In the genomic region with DNA sequence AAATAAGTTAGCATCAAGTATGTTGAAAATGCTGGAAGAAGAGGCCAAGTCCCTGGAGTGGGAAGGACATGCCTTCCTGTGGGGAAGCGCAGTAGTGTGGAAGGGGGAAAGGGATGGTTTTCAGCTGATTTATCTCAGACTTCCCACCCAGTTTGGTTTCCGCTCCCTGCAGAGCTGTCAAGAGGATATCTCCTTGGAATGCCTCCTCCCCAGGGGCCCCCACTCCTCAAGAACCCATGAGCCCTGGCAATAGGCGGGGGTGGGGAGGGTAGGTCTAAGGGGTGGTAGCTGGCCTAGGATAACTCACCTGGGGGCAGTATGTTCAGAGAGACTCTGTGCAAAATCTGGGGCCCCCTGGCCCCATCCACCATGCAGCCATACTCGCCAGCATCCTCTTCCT, we compare ENCODE assay signal across 37 cellular contexts. TPM values are rescaled to one million over a fixed set of nuclear protein-coding genes. Genes with fewer than 3 reads are reported as not detected.
"Had no signal": no experiment of that assay in that cellular context is flagged by ENCODE, and none has a peak within 500 bp of the region (broad histone marks: within the 10 kb centered on the region; RNA-seq: fewer than 3 reads in every experiment).

No MANE protein-coding gene starts in this region.

- H3K9me3 ChIP-seq: esophagus squamous epithelium had no signal

- H3K36me3 ChIP-seq: brain microvascular endothelial cell, esophagus squamous epithelium, WERI-Rb-1 had no signal

- ATAC-seq: activated CD4-positive, CD25-positive, alpha-beta regulatory T cell treated with anti-CD3 and anti-CD28 coated beads, Interleukin-2, amount 50 U/mL, for 24 hours; activated CD8-positive, alpha-beta T cell treated with anti-CD3 and anti-CD28 coated beads for 36 hours; activated T-cell treated with anti-CD3 and anti-CD28 coated beads, Interleukin-2, amount 50 U/mL, for 4 hours; activated T-helper 17 cell treated with anti-CD3 and anti-CD28 coated beads, Interleukin-2, amount 50 U/mL, for 72 hours; T-helper 17 cell had no signal

- H3K27ac Mint-ChIP-seq: activated B cell treated with CpG ODN at 0.5 μM for 24 hours; activated CD8-positive, alpha-beta T cell treated with anti-CD3 and anti-CD28 coated beads for 36 hours; activated naive CD8-positive, alpha-beta T cell; activated T-helper 17 cell treated with anti-CD3 and anti-CD28 coated beads, Interleukin-2, amount 50 U/mL, for 72 hours; dendritic cell treated with granulocyte-macrophage colony-stimulating factor and Interleukin-4, amounts not matched to agents 40 ng/mL and 50 ng/mL, for 4 days; T-helper 17 cell; T-helper 2 cell treated with Interferon-gamma antibody and Interleukin-4, amounts not matched to agents 5 μg/mL and 100 μg/mL, for 36 hours had no signal

- H3K4me3 ChIP-seq: coronary artery, dorsolateral prefrontal cortex, esophagus squamous epithelium had no signal

- H3K27me3 ChIP-seq: brain microvascular endothelial cell, dorsolateral prefrontal cortex had no signal

- H3K4me1 Mint-ChIP-seq: activated B cell treated with CpG ODN at 0.5 μM for 24 hours; activated T-helper 17 cell treated with anti-CD3 and anti-CD28 coated beads, Interleukin-2, amount 50 U/mL, for 72 hours; central memory CD8-positive, alpha-beta T cell had no signal

- H3K27ac ChIP-seq: brain microvascular endothelial cell, coronary artery, dorsolateral prefrontal cortex, epithelial cell of prostate, esophagus squamous epithelium, WERI-Rb-1 had no signal

- H3K9me3 Mint-ChIP-seq: activated B cell treated with CpG ODN at 0.5 μM for 24 hours; activated CD8-positive, alpha-beta T cell treated with anti-CD3 and anti-CD28 coated beads for 36 hours; activated T-cell treated with anti-CD3 and anti-CD28 coated beads, Interleukin-2, amount 50 U/mL, for 4 hours; activated T-helper 17 cell treated with anti-CD3 and anti-CD28 coated beads, Interleukin-2, amount 50 U/mL, for 72 hours; central memory CD8-positive, alpha-beta T cell; dendritic cell treated with granulocyte-macrophage colony-stimulating factor and Interleukin-4, amounts not matched to agents 40 ng/mL and 50 ng/mL, for 4 days; T-helper 2 cell treated with Interferon-gamma antibody and Interleukin-4, amounts not matched to agents 5 μg/mL and 100 μg/mL, for 36 hours had no signal

- DNase-seq: activated B cell treated with CpG ODN at 0.5 μM for 24 hours; activated CD4-positive, alpha-beta T cell treated with anti-CD3 and anti-CD28 coated beads for 48 hours; activated CD4-positive, alpha-beta T cell treated with anti-CD3 and anti-CD28 coated beads, Interleukin-2, amount 50 U/mL, for 1 hour; activated CD4-positive, alpha-beta T cell treated with anti-CD3 and anti-CD28 coated beads, Interleukin-2, amount 50 U/mL, for 48 hours; activated CD8-positive, alpha-beta memory T cell treated with anti-CD3 and anti-CD28 coated beads for 24 hours; activated CD8-positive, alpha-beta T cell treated with anti-CD3 and anti-CD28 coated beads for 36 hours; activated effector memory CD4-positive, alpha-beta T cell treated with Interleukin-2 at 50 U/mL for 16 hours; activated gamma-delta T cell treated with Interleukin-2 at 50 U/mL for 16 hours; activated naive CD4-positive, alpha-beta T cell treated with anti-CD3 and anti-CD28 coated beads, Interleukin-2, amount 50 U/mL, for 16 hours; activated naive CD4-positive, alpha-beta T cell treated with Interleukin-2 at 50 U/mL for 16 hours; activated T-cell treated with anti-CD3 and anti-CD28 coated beads, Interleukin-2, amount 50 U/mL, for 4 hours; amniotic stem cell; anterior cingulate cortex; brain microvascular endothelial cell; dorsolateral prefrontal cortex; effector memory CD4-positive, alpha-beta T cell; esophagus squamous epithelium; glutamatergic neuron; T-helper 1 cell; T-helper 17 cell; T1000; WERI-Rb-1 had no signal

- H3K27me3 Mint-ChIP-seq: activated CD8-positive, alpha-beta T cell treated with anti-CD3 and anti-CD28 coated beads for 36 hours; activated naive CD8-positive, alpha-beta T cell; activated T-helper 17 cell treated with anti-CD3 and anti-CD28 coated beads, Interleukin-2, amount 50 U/mL, for 72 hours had no signal

- H3K4me3 Mint-ChIP-seq: activated B cell treated with CpG ODN at 0.5 μM for 24 hours; activated CD8-positive, alpha-beta T cell treated with anti-CD3 and anti-CD28 coated beads for 36 hours; activated naive CD8-positive, alpha-beta T cell; activated T-cell treated with anti-CD3 and anti-CD28 coated beads, Interleukin-2, amount 50 U/mL, for 4 hours; activated T-helper 17 cell treated with anti-CD3 and anti-CD28 coated beads, Interleukin-2, amount 50 U/mL, for 72 hours; central memory CD8-positive, alpha-beta T cell; dendritic cell treated with granulocyte-macrophage colony-stimulating factor and Interleukin-4, amounts not matched to agents 40 ng/mL and 50 ng/mL, for 4 days; T-helper 17 cell; T-helper 2 cell treated with Interferon-gamma antibody and Interleukin-4, amounts not matched to agents 5 μg/mL and 100 μg/mL, for 36 hours had no signal

RNA-seq across cellular contexts. Expression of a gene that starts 0.7 kb away (rescaled TPM):
- total RNA-seq: activated B cell treated with CpG ODN at 0.5 μM for 24 hours; activated CD8-positive, alpha-beta T cell treated with anti-CD3 and anti-CD28 coated beads for 36 hours; activated T-cell treated with anti-CD3 and anti-CD28 coated beads, Interleukin-2, amount 50 U/mL, for 4 hours; activated T-helper 17 cell treated with anti-CD3 and anti-CD28 coated beads, Interleukin-2, amount 50 U/mL, for 72 hours; astrocyte; bronchial epithelial cell; cardiac septum; cerebellum; endothelial cell of umbilical vein; esophagus squamous epithelium; fibroblast of lung; fibroblast of villous mesenchyme had no signal
- polyA plus RNA-seq: endothelial cell of umbilical vein, fibroblast of lung had no signal

RNA-seq across cellular contexts. Expression of a gene that starts 9.5 kb away (rescaled TPM):
- total RNA-seq: activated B cell treated with CpG ODN at 0.5 μM for 24 hours; activated CD8-positive, alpha-beta T cell treated with anti-CD3 and anti-CD28 coated beads for 36 hours; activated T-cell treated with anti-CD3 and anti-CD28 coated beads, Interleukin-2, amount 50 U/mL, for 4 hours; activated T-helper 17 cell treated with anti-CD3 and anti-CD28 coated beads, Interleukin-2, amount 50 U/mL, for 72 hours; astrocyte; endothelial cell of umbilical vein; fibroblast of villous mesenchyme; T-helper 17 cell had no signal
- polyA plus RNA-seq: endothelial cell of umbilical vein, fibroblast of lung had no signal

RNA-seq across cellular contexts. Expression of a gene that starts 47.5 kb away (rescaled TPM):
- total RNA-seq: astrocyte, bronchial epithelial cell, endothelial cell of umbilical vein, fibroblast of lung, fibroblast of villous mesenchyme had no signal
- polyA plus RNA-seq: endothelial cell of umbilical vein, fibroblast of lung had no signal
